8 cellular contexts compared by ENCODE assay signal in the genomic region with DNA sequence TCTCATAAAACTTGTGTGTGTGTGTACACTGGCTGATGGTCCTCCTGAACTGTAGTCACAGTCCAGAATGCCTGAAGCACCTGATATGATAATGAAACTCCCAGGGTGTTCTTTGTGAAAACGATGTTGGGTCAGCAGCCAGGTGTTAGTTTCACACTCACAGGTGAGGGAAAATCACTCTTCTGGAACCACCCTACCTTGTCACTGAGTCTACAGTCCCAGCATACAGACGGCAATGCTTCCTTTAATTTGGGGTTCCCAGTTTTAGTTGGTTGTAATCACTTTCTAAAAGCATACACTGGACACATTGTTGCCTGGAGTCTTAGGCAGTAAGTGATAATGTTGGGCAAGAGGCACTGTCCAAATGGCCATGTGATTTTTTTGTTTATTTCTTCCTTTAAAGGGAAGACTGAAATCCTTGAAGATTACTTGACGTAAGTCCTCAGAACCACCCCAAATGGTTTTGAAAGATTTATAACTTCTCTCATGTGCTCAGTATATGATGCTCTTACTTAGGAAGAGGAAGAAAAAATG. TPM values are rescaled to one million over a fixed set of nuclear protein-coding genes. Genes with fewer than 3 reads are reported as not detected.
DNase-seq lines count a peak whose midpoint lies in the region; ATAC-seq and TF ChIP-seq lines count a peak whose summit lies in the region.

No MANE protein-coding gene starts in this region.

- no peak for TF ChIP-seq CTCF in right atrium auricular region (IDR thresholded peaks at IDR 0.05)

- no peaks in the 10 kb centered on the region for H3K9me3 Mint-ChIP-seq in IgD-negative memory B cell

- DNase-seq in CD1c-positive myeloid dendritic cell (ENCODE audit: extremely low spot score), result peak; percentile 95
- DNase-seq in right atrium auricular region (ENCODE audit: low spot score), result no peak
- no peak for DNase-seq in Karpas-422
- DNase-seq in activated CD8-positive, alpha-beta memory T cell treated with anti-CD3 and anti-CD28 coated beads, Interleukin-2, amount 50 U/mL, for 48 hours, result no peak
- no peak for DNase-seq in GF-D8 (lab: John Stamatoyannopoulos, UW)
- DNase-seq in Ammon's horn (ENCODE audit: low spot score), result no peak

- no peak overlapping the region for H3K4me2 ChIP-seq in Karpas-422 (ENCODE audit: low read depth, low read length, poor library complexity, severe bottlenecking)

- H3K4me1 ChIP-seq in right atrium auricular region (peaks cover 0 to 64% of the 10 kb centered on the region in 2 donors), Karpas-422 (ENCODE audit: low read length) (peaks cover 13% of the 10 kb centered on the region)

- H3K4me1 Mint-ChIP-seq in IgD-negative memory B cell, result peaks cover 17 to 22% (median 20%) of the 10 kb centered on the region in 3 donors

- no peak overlapping the region for H2AFZ ChIP-seq in Karpas-422 (ENCODE audit: low read length)

- no peaks in the 10 kb centered on the region for H3K9me2 ChIP-seq in Karpas-422 (replicated peaks; ENCODE audit: insufficient read depth, low read length)

- H3K36me3 ChIP-seq in right atrium auricular region, result no peaks in the 10 kb centered on the region
- H3K36me3 ChIP-seq in Karpas-422 (ENCODE audit: insufficient read depth, low read length), result no peaks in the 10 kb centered on the region

- no peaks in the 10 kb centered on the region for H3K36me3 Mint-ChIP-seq in IgD-negative memory B cell

- H3K4me3 Mint-ChIP-seq in IgD-negative memory B cell, result peak overlapping the region; percentile 34 to 58 (median 45)

- peak; percentile 73 for ATAC-seq in GM21390 (IDR thresholded peaks at IDR 0.05; ENCODE audit: unreplicated experiment)

- H4K20me1 ChIP-seq in Karpas-422 (ENCODE audit: insufficient read depth, low read depth, low read length), result no peaks in the 10 kb centered on the region

- no peaks in the 10 kb centered on the region for H3K27me3 ChIP-seq in right atrium auricular region
- no peaks in the 10 kb centered on the region for H3K27me3 ChIP-seq in Karpas-422 (ENCODE audit: low read length)

- H3K27ac ChIP-seq in right atrium auricular region, result peak overlapping the region; percentile 78 to 80
- H3K27ac ChIP-seq in Karpas-422 (ENCODE audit: low read length), result no peak overlapping the region

- no peak overlapping the region for H3K9ac ChIP-seq in Karpas-422 (ENCODE audit: low read length)

- H3K79me2 ChIP-seq in Karpas-422 (ENCODE audit: low read length), result no peaks in the 10 kb centered on the region

- no peaks in the 10 kb centered on the region for H3K9me3 ChIP-seq in right atrium auricular region
- no peaks in the 10 kb centered on the region for H3K9me3 ChIP-seq in Karpas-422 (ENCODE audit: low read length)

- peak overlapping the region; percentile 67 to 89 (median 70) for H3K27ac Mint-ChIP-seq in IgD-negative memory B cell

- no peaks in the 10 kb centered on the region for H3K27me3 Mint-ChIP-seq in IgD-negative memory B cell

- H3K4me3 ChIP-seq in right atrium auricular region (no peak overlapping the region), Karpas-422 (ENCODE audit: low read length) (no peak overlapping the region)

RNA-seq across cellular contexts. Expression of a gene that starts 18.2 kb away (rescaled TPM):
- 101 TPM for polyA plus RNA-seq in IgD-negative memory B cell
- total RNA-seq in right atrium auricular region, result 100 to 1,000 TPM in 1 of 2 donors, 10 to 100 TPM in 1; 84.1 to 130 TPM
- total RNA-seq in Karpas-422 (2014; rRNA removed; shearing (Covaris generic); ENCODE audit: low replicate concordance), result 28.6 and 42.8 TPM in 2 replicates

RNA-seq across cellular contexts. Expression of a gene that starts 40.2 kb away (rescaled TPM):
- polyA plus RNA-seq in IgD-negative memory B cell, result 22.1 TPM
- total RNA-seq in right atrium auricular region, result 10 to 100 TPM; 10.6 to 13.1 TPM
- total RNA-seq in Karpas-422 (2014; rRNA removed; shearing (Covaris generic); ENCODE audit: low replicate concordance), result 52.5 and 53.2 TPM in 2 replicates
